Comparison of ENCODE assay signal across 25 cellular contexts in the genomic region with DNA sequence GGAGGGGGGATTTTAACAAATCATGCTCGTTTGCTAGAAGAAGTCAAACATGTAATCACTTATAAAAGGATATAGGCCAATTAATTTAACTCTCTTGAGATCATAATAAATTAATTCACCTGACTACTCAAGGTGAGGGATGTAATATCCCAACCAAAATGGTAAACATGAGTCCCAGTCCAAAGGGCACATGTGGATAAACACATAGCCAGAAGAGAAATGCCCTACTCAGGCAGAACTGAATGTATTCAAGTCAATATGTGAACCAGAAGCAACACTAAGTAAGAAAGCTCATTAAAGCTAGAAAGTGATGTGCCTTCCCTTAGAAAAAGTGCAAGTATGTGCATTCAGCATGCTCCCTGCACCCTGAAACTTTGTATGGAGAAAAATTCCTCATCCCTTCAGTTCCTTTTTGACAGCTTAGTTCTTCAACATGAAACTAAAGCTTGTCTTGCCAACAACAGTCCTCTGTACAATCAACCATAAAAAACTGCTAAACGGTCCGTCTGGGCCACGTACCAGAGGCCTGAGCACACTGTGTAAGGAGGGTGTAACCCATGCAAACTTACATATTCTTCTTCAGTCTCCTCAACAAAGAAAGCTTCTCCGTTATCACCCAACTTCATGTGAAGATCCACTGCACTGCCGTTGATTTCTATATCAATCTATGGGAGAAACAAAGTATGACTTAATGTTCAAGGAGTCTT. TPM values are rescaled to one million over a fixed set of nuclear protein-coding genes. Genes with fewer than 3 reads are reported as not detected.
DNase-seq lines count a peak whose midpoint lies in the region; ATAC-seq, FAIRE-seq and TF ChIP-seq lines count a peak whose summit lies in the region.
"Had no signal": no experiment of that assay in that cellular context is flagged by ENCODE, and none has a peak within 500 bp of the region (broad histone marks: within the 10 kb centered on the region; RNA-seq: fewer than 3 reads in every experiment).

No MANE protein-coding gene starts in this region.

- no peak for DNase-seq in activated naive CD4-positive, alpha-beta T cell treated with anti-CD3 and anti-CD28 coated beads for 36 hours
- no peak for DNase-seq in activated naive CD4-positive, alpha-beta T cell treated with anti-CD3 and anti-CD28 coated beads, Interleukin-2, amount 50 U/mL, for 16 hours
- DNase-seq in HepG2 (ENCODE audit: low spot score) (peak; percentile 24), HEK293T (ENCODE audit: extremely low spot score) (no peak)
- DNase-seq in stimulated activated CD4-positive, alpha-beta T cell treated with anti-CD3 and anti-CD28 coated beads, Interleukin-4, amount 100 ng/mL, for 1 hour: no peak
- DNase-seq: activated CD4-positive, alpha-beta T cell treated with anti-CD3 and anti-CD28 coated beads, Interleukin-2, amount 50 U/mL, for 48 hours; activated T-cell treated with anti-CD3 and anti-CD28 coated beads, Interleukin-2, amount 50 U/mL, for 48 hours; body of pancreas; C1 segment of cervical spinal cord; DMS 273 treated with DMSO at 0.1 percent for 48 hours; NCI-H1092 treated with DMSO at 0.1 percent for 48 hours; NCI-H1930; NCI-H69; RPMI8226; spleen; stimulated activated CD4-positive, alpha-beta T cell treated with anti-CD3 and anti-CD28 coated beads, Interleukin-4, amount 100 ng/mL, for 24 hours; stimulated activated naive CD4-positive, alpha-beta T cell treated with Interleukin-2 at 50 U/mL for 16 hours; T-helper 9 cell; thyroid gland; WERI-Rb-1 had no signal

- no peak for TF ChIP-seq POLR2A in HepG2 (IDR thresholded peaks at IDR 0.05; ENCODE audit: insufficient read depth in 1 of 2, low read depth in 2 of 2, low read length in 2 of 2)

- H3K9me3 ChIP-seq in HepG2 (ENCODE audit: low read length): no peaks in the 10 kb centered on the region
- H3K9me3 ChIP-seq: body of pancreas, spleen, thyroid gland had no signal

- peaks cover 26% of the 10 kb centered on the region for H3K4me1 ChIP-seq in HepG2 (ENCODE audit: insufficient read depth, low read length)

- no peak overlapping the region for H3K4me3 ChIP-seq in HepG2 (replicated peaks in 1 of 3; ENCODE audit: insufficient read depth in 1 of 3, low read depth in 2 of 3, low read length in 3 of 3)
- H3K4me3 ChIP-seq: body of pancreas, spleen, thyroid gland had no signal

- no peaks in the 10 kb centered on the region for H3K27me3 Mint-ChIP-seq in activated naive CD4-positive, alpha-beta T cell treated with anti-CD3 and anti-CD28 coated beads for 36 hours (ENCODE audit: low read depth)
- H3K27me3 Mint-ChIP-seq in activated T-helper 17 cell treated with anti-CD3 and anti-CD28 coated beads, Interleukin-2, amount 50 U/mL, for 72 hours: no peaks in the 10 kb centered on the region
- no peaks in the 10 kb centered on the region for H3K27me3 Mint-ChIP-seq in stimulated activated memory B cell treated with anti-CD40 and anti-IgM and Interleukin-4, amounts not matched to agents 10 μg/mL and 1 μg/mL and 100 μg/mL, for 72 hours
- H3K27me3 Mint-ChIP-seq: memory B cell had no signal

- in situ Hi-C loops in HepG2 (cut with HindIII; ENCODE audit: extremely low pct_ligation_motif_present, low pct_unique_long_range_greater_than_20kb): no loop called here

- POLR2A ChIA-PET in HepG2 (lab: Yijun Ruan, JAX): interaction anchor here (0.8 kb wide), 2 partner anchors 163 to 257 kb away, joined by 3 read pairs; no protein-coding TSS in a partner anchor
- POLR2A ChIA-PET in HEK293T (lab: Yijun Ruan, JAX): no interaction called here

- no peaks in the 10 kb centered on the region for H3K27me3 ChIP-seq in HepG2 (ENCODE audit: control insufficient read depth in 1 of 2, insufficient read depth in 2 of 2, low read length in 2 of 2)
- H3K27me3 ChIP-seq: body of pancreas, spleen, thyroid gland had no signal

- H3K27ac ChIP-seq in HepG2 (ENCODE audit: extremely low read length, insufficient read depth, low read length): peak overlapping the region; percentile 24
- H3K27ac ChIP-seq: body of pancreas, epithelial cell of prostate, thyroid gland, WERI-Rb-1 had no signal

- H3K9ac ChIP-seq in HepG2 (ENCODE audit: insufficient read depth, low read depth, low read length): peak overlapping the region; percentile 19; the same call in 1 of the 2 replicates

- no peak overlapping the region for H2AFZ ChIP-seq in HepG2 (ENCODE audit: low read length)

- no peak overlapping the region for H3K4me3 Mint-ChIP-seq in activated naive CD4-positive, alpha-beta T cell treated with anti-CD3 and anti-CD28 coated beads for 36 hours
- H3K4me3 Mint-ChIP-seq in activated T-helper 17 cell treated with anti-CD3 and anti-CD28 coated beads, Interleukin-2, amount 50 U/mL, for 72 hours: no peak overlapping the region
- no peak overlapping the region for H3K4me3 Mint-ChIP-seq in stimulated activated memory B cell treated with anti-CD40 and anti-IgM and Interleukin-4, amounts not matched to agents 10 μg/mL and 1 μg/mL and 100 μg/mL, for 72 hours
- H3K4me3 Mint-ChIP-seq: memory B cell had no signal

- 96% methylated on average over 6 of the region's 6 CpGs for whole genome bisulfite sequencing in HepG2 (ENCODE audit: low lambda C conversion rate)

- no peak for TF ChIP-seq CTCF in HepG2 (CRISPR knock-in tag; IDR thresholded peaks at IDR 0.05)

- H3K9me3 Mint-ChIP-seq in activated naive CD4-positive, alpha-beta T cell treated with anti-CD3 and anti-CD28 coated beads for 36 hours: no peaks in the 10 kb centered on the region
- no peaks in the 10 kb centered on the region for H3K9me3 Mint-ChIP-seq in activated T-helper 17 cell treated with anti-CD3 and anti-CD28 coated beads, Interleukin-2, amount 50 U/mL, for 72 hours
- H3K9me3 Mint-ChIP-seq in stimulated activated memory B cell treated with anti-CD40 and anti-IgM and Interleukin-4, amounts not matched to agents 10 μg/mL and 1 μg/mL and 100 μg/mL, for 72 hours: no peaks in the 10 kb centered on the region
- H3K9me3 Mint-ChIP-seq: memory B cell had no signal

- peaks cover 28% of the 10 kb centered on the region for H3K79me2 ChIP-seq in HepG2 (ENCODE audit: insufficient read depth, low read length)

- no peak for FAIRE-seq in HepG2 (lab: Jason Lieb, UNC)

- peaks cover 77% of the 10 kb centered on the region for H3K4me1 Mint-ChIP-seq in activated naive CD4-positive, alpha-beta T cell treated with anti-CD3 and anti-CD28 coated beads for 36 hours (ENCODE audit: low read depth)
- H3K4me1 Mint-ChIP-seq in activated T-helper 17 cell treated with anti-CD3 and anti-CD28 coated beads, Interleukin-2, amount 50 U/mL, for 72 hours: peaks cover 43% of the 10 kb centered on the region
- peaks cover 27% of the 10 kb centered on the region for H3K4me1 Mint-ChIP-seq in stimulated activated memory B cell treated with anti-CD40 and anti-IgM and Interleukin-4, amounts not matched to agents 10 μg/mL and 1 μg/mL and 100 μg/mL, for 72 hours

- intact Hi-C loops in activated naive CD4-positive, alpha-beta T cell treated with anti-CD3 and anti-CD28 coated beads for 36 hours (cut with micrococcal nuclease): no loop called here
- intact Hi-C loops in HepG2 (cut with micrococcal nuclease; ENCODE audit: unreplicated experiment): no loop called here

- CTCF ChIA-PET in activated naive CD4-positive, alpha-beta T cell treated with anti-CD3 and anti-CD28 coated beads for 36 hours (lab: Charles Lee): interaction anchor here (0.9 to 1.1 kb wide), 3 partner anchors 31 to 40 kb away, joined by 3 to 6 read pairs (median 4); no protein-coding TSS in a partner anchor
- CTCF ChIA-PET in HepG2 (lab: Yijun Ruan, JAX; ENCODE audit: low intra/inter-chr PET ratio, low total read pairs): no interaction called here
- CTCF ChIA-PET in HEK293T (lab: Yijun Ruan, JAX): no interaction called here

- TF ChIP-seq EP300 in HepG2 (IDR thresholded peaks at IDR 0.05; ENCODE audit: low read depth in 2 of 2, low read length in 2 of 2) (no peak), HepG2 (CRISPR knock-in tag; IDR thresholded peaks at IDR 0.05; ENCODE audit: borderline replicate concordance) (no peak)

- TF ChIP-seq RAD21 in HepG2 (CRISPR knock-in tag; IDR thresholded peaks at IDR 0.05): no peak

- peaks cover 18 to 91% of the 10 kb centered on the region in 2 experiments for H3K36me3 ChIP-seq in HepG2 (replicated peaks in 1 of 2; ENCODE audit: control insufficient read depth in 1 of 2, insufficient read depth in 2 of 2, low read length in 2 of 2)

- H3K4me2 ChIP-seq in HepG2 (ENCODE audit: low read depth, low read length): 0 out of 2 replicates have a peak overlapping the region, but pooled peaks have one; percentile 8

- H3K27ac Mint-ChIP-seq in activated naive CD4-positive, alpha-beta T cell treated with anti-CD3 and anti-CD28 coated beads for 36 hours: peak overlapping the region; percentile 78
- peak overlapping the region; percentile 43 for H3K27ac Mint-ChIP-seq in activated T-helper 17 cell treated with anti-CD3 and anti-CD28 coated beads, Interleukin-2, amount 50 U/mL, for 72 hours
- H3K27ac Mint-ChIP-seq in stimulated activated memory B cell treated with anti-CD40 and anti-IgM and Interleukin-4, amounts not matched to agents 10 μg/mL and 1 μg/mL and 100 μg/mL, for 72 hours: peak overlapping the region; percentile 91

- no TSS peak for BruUV-seq in HepG2 (replicated peaks; lab: Mats Ljungman, UMichigan)

- peaks cover 64% of the 10 kb centered on the region for H3K36me3 Mint-ChIP-seq in activated naive CD4-positive, alpha-beta T cell treated with anti-CD3 and anti-CD28 coated beads for 36 hours (ENCODE audit: low read depth)
- H3K36me3 Mint-ChIP-seq in activated T-helper 17 cell treated with anti-CD3 and anti-CD28 coated beads, Interleukin-2, amount 50 U/mL, for 72 hours (ENCODE audit: low read depth): peaks cover 99% of the 10 kb centered on the region
- peaks cover 35% of the 10 kb centered on the region for H3K36me3 Mint-ChIP-seq in stimulated activated memory B cell treated with anti-CD40 and anti-IgM and Interleukin-4, amounts not matched to agents 10 μg/mL and 1 μg/mL and 100 μg/mL, for 72 hours

- ATAC-seq in activated T-helper 17 cell treated with anti-CD3 and anti-CD28 coated beads, Interleukin-2, amount 50 U/mL, for 72 hours (replicated peaks): no peak
- ATAC-seq in HepG2 (peak; percentile 65), GM19397 (IDR thresholded peaks at IDR 0.05; ENCODE audit: unreplicated experiment) (no peak)
- no peak for ATAC-seq in stimulated activated memory B cell treated with anti-CD40 and anti-IgM and Interleukin-4, amounts not matched to agents 10 μg/mL and 1 μg/mL and 100 μg/mL, for 72 hours
- ATAC-seq: body of pancreas had no signal

- peaks cover 11% of the 10 kb centered on the region for H4K20me1 ChIP-seq in HepG2 (ENCODE audit: insufficient read depth, low read length)

RNA-seq across cellular contexts. Expression of a gene that starts 58.9 kb away (rescaled TPM):
- 10 to 100 TPM; 62.4 to 65.7 TPM for total RNA-seq in activated naive CD4-positive, alpha-beta T cell treated with anti-CD3 and anti-CD28 coated beads for 36 hours
- 10 to 100 TPM; 45.8 to 78.1 TPM for total RNA-seq in activated T-helper 17 cell treated with anti-CD3 and anti-CD28 coated beads, Interleukin-2, amount 50 U/mL, for 72 hours
- total RNA-seq in HepG2 (2016; rRNA removed; fragmentation: Illumina TruSeq; extraction: Trizol): 46.0 and 59.5 TPM in 2 replicates
- total RNA-seq in HepG2 (2016; cell fraction: cytosol; rRNA removed; fragmentation: Illumina TruSeq; extraction: Trizol; ENCODE audit: low read depth): 12.8 and 14.6 TPM in 2 replicates
- total RNA-seq in HepG2 (2016; cell fraction: insoluble cytoplasmic fraction; rRNA removed; fragmentation: Illumina TruSeq; extraction: Trizol): 44.4 and 54.4 TPM in 2 replicates
- total RNA-seq in HepG2 (2016; cell fraction: membrane; rRNA removed; fragmentation: Illumina TruSeq; extraction: Trizol): 20.5 and 21.5 TPM in 2 replicates
- total RNA-seq in HepG2 (2016; cell fraction: nucleus; rRNA removed; fragmentation: Illumina TruSeq; extraction: Trizol): 50.5 and 53.1 TPM in 2 replicates
- polyA plus RNA-seq in HepG2 (2011; rRNA removed): 110 and 119 TPM in 2 replicates
- polyA plus RNA-seq in HepG2 (2011; cell fraction: cytosol; rRNA removed): 76.4 and 101 TPM in 2 replicates
- 114 and 124 TPM in 2 replicates for polyA plus RNA-seq in HepG2 (2011; cell fraction: nucleus; rRNA removed)
- 53.5 and 68.4 TPM in 2 replicates for polyA plus RNA-seq in HepG2 (2012)
- 1.7 and 2.2 TPM in 2 replicates for polyA plus RNA-seq in HepG2 (2016; cell fraction: cytosol; fragmentation: Illumina TruSeq; extraction: Trizol; ENCODE audit: low read depth)
- polyA plus RNA-seq in HepG2 (2016; cell fraction: insoluble cytoplasmic fraction; fragmentation: Illumina TruSeq; extraction: Trizol; ENCODE audit: low read depth): 32.7 and 38.7 TPM in 2 replicates
- 5.6 and 6.6 TPM in 2 replicates for polyA plus RNA-seq in HepG2 (2016; cell fraction: membrane; fragmentation: Illumina TruSeq; extraction: Trizol; ENCODE audit: low read depth)
- 51.6 and 53.6 TPM in 2 replicates for polyA plus RNA-seq in HepG2 (2016; cell fraction: nucleus; fragmentation: Illumina TruSeq; extraction: Trizol; ENCODE audit: insufficient read depth, low read depth)
- polyA minus RNA-seq in HepG2 (2011; rRNA and poly(A)+ RNA removed; ENCODE audit: low replicate concordance): 31.2 and 149 TPM in 2 replicates
- polyA minus RNA-seq in HepG2 (2011; cell fraction: cytosol; rRNA and poly(A)+ RNA removed): 95.1 and 103 TPM in 2 replicates
- polyA minus RNA-seq in HepG2 (2011; cell fraction: nucleus; rRNA and poly(A)+ RNA removed): 171 and 204 TPM in 2 replicates
